In the genomic region with DNA sequence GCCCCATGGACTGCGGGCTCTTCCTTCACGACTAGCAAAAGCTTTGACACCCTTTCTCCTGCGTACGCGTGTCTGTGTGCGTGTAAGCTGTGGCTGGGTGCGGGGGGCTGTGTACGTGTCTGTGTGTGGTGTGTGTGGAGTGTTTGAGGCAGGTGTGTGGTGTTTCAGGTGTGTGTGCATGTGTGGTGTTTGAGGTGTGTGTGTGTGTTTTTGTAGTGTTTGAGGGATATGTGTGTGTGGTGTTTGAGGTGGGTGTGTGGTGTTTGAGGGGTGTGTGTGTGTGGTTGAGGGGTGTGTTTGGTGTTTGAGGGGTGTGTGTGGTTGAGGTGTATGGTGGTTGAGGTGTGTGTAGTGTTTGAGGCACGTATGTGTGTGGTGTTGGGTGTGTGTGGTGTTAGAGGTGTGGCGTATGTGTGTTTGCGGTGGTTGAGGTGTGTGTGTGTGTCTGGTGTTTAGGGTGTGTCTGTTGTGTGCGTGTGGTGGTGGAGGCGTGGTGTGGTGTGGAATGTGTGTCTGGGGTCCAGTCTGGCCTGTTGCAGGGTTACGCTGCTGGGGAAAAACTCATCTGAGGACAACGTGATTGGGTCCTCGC, we compare ENCODE assay signal across 8 cellular contexts. TPM values are rescaled to one million over a fixed set of nuclear protein-coding genes. Genes with fewer than 3 reads are reported as not detected.
DNase-seq lines count a peak whose midpoint lies in the region; ATAC-seq and TF ChIP-seq lines count a peak whose summit lies in the region.

No MANE protein-coding gene starts in this region.

- H3K4me3 Mint-ChIP-seq in H9 (peak overlapping the region; percentile 74 to 91), WTC11 (peak overlapping the region; percentile 80)
- peak overlapping the region; percentile 80 to 86 for H3K4me3 Mint-ChIP-seq in stimulated activated naive B cell treated with anti-CD40 and anti-IgM and Interleukin-4, amounts not matched to agents 10 μg/mL and 1 μg/mL and 100 μg/mL, for 72 hours

- peaks cover 4% of the 10 kb centered on the region; the same call in 1 of the 2 replicates for H3K27me3 ChIP-seq in H9 (ENCODE audit: insufficient read depth, low read length)
- H3K27me3 ChIP-seq in hepatocyte: no peaks in the 10 kb centered on the region

- no peak overlapping the region for H3K18ac ChIP-seq in H9 (ENCODE audit: insufficient read length, low read depth, low read length)

- H3K79me2 ChIP-seq in H9 (ENCODE audit: insufficient read depth, low read length) (no peaks in the 10 kb centered on the region), hepatocyte (no peaks in the 10 kb centered on the region)

- H2BK20ac ChIP-seq in H9 (ENCODE audit: low read depth, low read length, poor library complexity, severe bottlenecking): no peak overlapping the region

- H2BK120ac ChIP-seq in H9 (ENCODE audit: low read depth, low read length, poor library complexity, severe bottlenecking): no peak overlapping the region

- TF ChIP-seq CTCF in H9 (conservative IDR thresholded peaks at IDR 0.05) (no peak), WTC11 (IDR thresholded peaks at IDR 0.05) (no peak), hepatocyte (IDR thresholded peaks at IDR 0.05; ENCODE audit: poor library complexity) (no peak)

- no peak overlapping the region for H2BK15ac ChIP-seq in H9 (ENCODE audit: low read depth, low read length)

- H3T11ph ChIP-seq in H9 (ENCODE audit: low read length): no peak overlapping the region

- H4K20me1 ChIP-seq in H9 (ENCODE audit: control insufficient read depth, insufficient read depth, insufficient read length): peaks cover 2% of the 10 kb centered on the region
- no peaks in the 10 kb centered on the region for H4K20me1 ChIP-seq in hepatocyte (ENCODE audit: insufficient read depth, poor library complexity, severe bottlenecking)

- H4K91ac ChIP-seq in H9 (ENCODE audit: insufficient read length, low read depth, low read length): no peak overlapping the region

- no peaks in the 10 kb centered on the region for H3K9me2 ChIP-seq in hepatocyte (replicated peaks; ENCODE audit: insufficient read depth)

- H4K8ac ChIP-seq in H9 (replicated peaks; ENCODE audit: insufficient read length, low read depth, low read length): no peak overlapping the region

- CTCF ChIA-PET in WTC11 (lab: Charles Lee): interaction anchor here (0.6 to 4.5 kb wide), 12 partner anchors 12 to 136 kb away, joined by 3 to 78 read pairs (median 5); a partner anchor contains a TSS

- H3K4me1 ChIP-seq in H9 (ENCODE audit: insufficient read depth, low read length) (peaks cover 5% of the 10 kb centered on the region; the same call in 1 of the 2 replicates), hepatocyte (ENCODE audit: insufficient read depth) (peaks cover 7% of the 10 kb centered on the region)

- H3K4me3 ChIP-seq in hepatocyte: peak overlapping the region; percentile 91

- no peaks in the 10 kb centered on the region for H3K9me3 ChIP-seq in H9 (ENCODE audit: control insufficient read depth, low read depth, low read length)
- no peaks in the 10 kb centered on the region for H3K9me3 ChIP-seq in hepatocyte (ENCODE audit: low read depth)

- 100% methylated on average over 4 of the region's 16 CpGs for WGBS in H9 (ENCODE audit: extremely low coverage, insufficient read length, low lambda C conversion rate)
- WGBS in hepatocyte (ENCODE audit: low lambda C conversion rate, missing lambda C conversion rate): 35% methylated on average over 16 of the region's 16 CpGs

- ATAC-seq in WTC11 (no peak), HG02763 (IDR thresholded peaks at IDR 0.05; ENCODE audit: unreplicated experiment) (no peak), GM21515 (IDR thresholded peaks at IDR 0.05; ENCODE audit: unreplicated experiment) (no peak)
- ATAC-seq in stimulated activated naive B cell treated with anti-CD40 and anti-IgM and Interleukin-4, amounts not matched to agents 10 μg/mL and 1 μg/mL and 100 μg/mL, for 72 hours (replicated peaks): peak in 1 of 2 donors; percentile 19

- H3K36me3 Mint-ChIP-seq in H9 (ENCODE audit: insufficient read depth in 1 of 3, low read depth in 3 of 3): peaks cover 0 to 3% (median 0%) of the 10 kb centered on the region in 3 experiments; a peak in 2 of 7 replicates
- H3K36me3 Mint-ChIP-seq in WTC11: no peaks in the 10 kb centered on the region
- peaks cover 8 to 16% of the 10 kb centered on the region in 2 donors for H3K36me3 Mint-ChIP-seq in stimulated activated naive B cell treated with anti-CD40 and anti-IgM and Interleukin-4, amounts not matched to agents 10 μg/mL and 1 μg/mL and 100 μg/mL, for 72 hours

- H3K79me1 ChIP-seq in H9 (ENCODE audit: insufficient read depth, low read depth, low read length, poor library complexity, severe bottlenecking): no peaks in the 10 kb centered on the region

- no peak overlapping the region for H4K5ac ChIP-seq in H9 (ENCODE audit: insufficient read length, low read depth, low read length)

- peak overlapping the region; percentile 81 for H3K4me2 ChIP-seq in H9 (ENCODE audit: insufficient read depth, insufficient read length, low read length)
- peak overlapping the region; percentile 98 for H3K4me2 ChIP-seq in hepatocyte

- no peak overlapping the region for H2BK12ac ChIP-seq in H9 (ENCODE audit: insufficient read length, low read depth, low read length)

- POLR2A ChIA-PET in WTC11 (lab: Charles Lee): interaction anchor here (0.5 to 1.9 kb wide), 3 partner anchors 13 to 89 kb away, joined by 3 to 12 read pairs (median 5); no protein-coding TSS in a partner anchor

- H2BK5ac ChIP-seq in H9 (ENCODE audit: insufficient read length, low read length): no peak overlapping the region

- H3K9me3 Mint-ChIP-seq in H9 (no peaks in the 10 kb centered on the region), WTC11 (no peaks in the 10 kb centered on the region)
- no peaks in the 10 kb centered on the region for H3K9me3 Mint-ChIP-seq in stimulated activated naive B cell treated with anti-CD40 and anti-IgM and Interleukin-4, amounts not matched to agents 10 μg/mL and 1 μg/mL and 100 μg/mL, for 72 hours

- H3K36me3 ChIP-seq in hepatocyte (replicated peaks; ENCODE audit: insufficient read depth, low read depth): no peaks in the 10 kb centered on the region

- no peak overlapping the region for H3K27ac ChIP-seq in H9 (ENCODE audit: insufficient read length, low read depth, low read length)
- H3K27ac ChIP-seq in hepatocyte: peak overlapping the region; percentile 72

- H3K27ac Mint-ChIP-seq in H9 (no peak overlapping the region; a peak in 1 of 7 replicates), WTC11 (no peak overlapping the region)
- H3K27ac Mint-ChIP-seq in stimulated activated naive B cell treated with anti-CD40 and anti-IgM and Interleukin-4, amounts not matched to agents 10 μg/mL and 1 μg/mL and 100 μg/mL, for 72 hours: peak overlapping the region; percentile 70

- DNase-seq in H9 (no peak), WTC11 (ENCODE audit: low spot score) (no peak), hepatocyte (ENCODE audit: low spot score) (no peak), hepatic stellate cell (ENCODE audit: low spot score) (no peak), NCI-H1417 treated with DMSO at 0.1 percent for 48 hours (lab: John Stamatoyannopoulos, UW) (no peak)
- DNase-seq in stimulated activated naive B cell treated with anti-CD40 and anti-IgM and Interleukin-4, amounts not matched to agents 10 μg/mL and 1 μg/mL and 100 μg/mL, for 72 hours: no peak

- no peak overlapping the region for H3K23ac ChIP-seq in H9 (ENCODE audit: insufficient read length, low read depth, low read length)

- 0 out of 2 replicates have a peak overlapping the region, but pooled peaks have one; percentile 38 for H3K14ac ChIP-seq in H9 (ENCODE audit: insufficient read depth, low read length)

- H2AFZ ChIP-seq in H9 (ENCODE audit: low read length) (no peak overlapping the region), hepatocyte (peak overlapping the region; percentile 88)

- H2AK5ac ChIP-seq in H9 (ENCODE audit: insufficient read length, low read length): no peak overlapping the region

- H3K23me2 ChIP-seq in H9 (ENCODE audit: insufficient read length, low read depth, low read length, poor library complexity, severe bottlenecking): peaks cover 18% of the 10 kb centered on the region

- H3K4me1 Mint-ChIP-seq in H9: peaks cover 7 to 8% of the 10 kb centered on the region in 2 experiments
- H3K4me1 Mint-ChIP-seq in WTC11: peaks cover 7% of the 10 kb centered on the region
- H3K4me1 Mint-ChIP-seq in stimulated activated naive B cell treated with anti-CD40 and anti-IgM and Interleukin-4, amounts not matched to agents 10 μg/mL and 1 μg/mL and 100 μg/mL, for 72 hours: peaks cover 19 to 30% of the 10 kb centered on the region in 2 donors

- no peak overlapping the region for H3K56ac ChIP-seq in H9 (ENCODE audit: insufficient read length, low read depth, low read length)

- H3K4ac ChIP-seq in H9 (ENCODE audit: low read depth, low read length): no peak overlapping the region

- peak overlapping the region; percentile 40 for H3K9ac ChIP-seq in H9 (ENCODE audit: extremely low read depth, insufficient read length, low read length)

- H3K27me3 Mint-ChIP-seq in H9 (ENCODE audit: low read depth): peaks cover 29% of the 10 kb centered on the region
- peaks cover 20% of the 10 kb centered on the region for H3K27me3 Mint-ChIP-seq in WTC11 (ENCODE audit: low read depth)
- H3K27me3 Mint-ChIP-seq in stimulated activated naive B cell treated with anti-CD40 and anti-IgM and Interleukin-4, amounts not matched to agents 10 μg/mL and 1 μg/mL and 100 μg/mL, for 72 hours: no peaks in the 10 kb centered on the region

TF ChIP-seq in WTC11, 78 proteins besides CTCF, POLR2A, EP300 and RAD21 (continues in another document):
- no peak for TF ChIP-seq NFE2L1 (CRISPR knock-in tag; IDR thresholded peaks at IDR 0.05)
- TF ChIP-seq, protein P1, sequence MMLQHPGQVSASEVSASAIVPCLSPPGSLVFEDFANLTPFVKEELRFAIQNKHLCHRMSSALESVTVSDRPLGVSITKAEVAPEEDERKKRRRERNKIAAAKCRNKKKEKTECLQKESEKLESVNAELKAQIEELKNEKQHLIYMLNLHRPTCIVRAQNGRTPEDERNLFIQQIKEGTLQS (CRISPR knock-in tag; conservative IDR thresholded peaks at IDR 0.05): no peak

RNA-seq across cellular contexts. Expression of a gene that starts 0.7 kb away (rescaled TPM):
- total RNA-seq in H9 (2021) (10.3 and 11.0 TPM in 2 replicates), WTC11 (2021) (17.7 to 18.8 TPM (median 17.8 TPM) in 3 replicates), hepatocyte (26.2 and 31.3 TPM in 2 replicates)
- polyA plus RNA-seq in hepatocyte: 20.6 and 29.2 TPM in 2 replicates

RNA-seq across cellular contexts. Expression of a gene that starts 28.0 kb away (rescaled TPM):
- total RNA-seq in H9 (2021): 5.7 and 5.9 TPM in 2 replicates
- total RNA-seq in WTC11 (2021): 1.8 to 4.9 TPM (median 1.9 TPM) in 3 replicates
- total RNA-seq in hepatocyte: 1.0 and 1.6 TPM in 2 replicates
- 3.8 and 4.0 TPM in 2 replicates for polyA plus RNA-seq in hepatocyte

RNA-seq across cellular contexts. Expression of a gene that starts 44.0 kb away (rescaled TPM):
- total RNA-seq in H9 (2021): 8.4 and 8.7 TPM in 2 replicates
- 9.6 to 10.5 TPM (median 9.7 TPM) in 3 replicates for total RNA-seq in WTC11 (2021)
- 2.4 and 2.9 TPM in 2 replicates for total RNA-seq in hepatocyte
- 1.9 and 2.6 TPM in 2 replicates for polyA plus RNA-seq in hepatocyte

RNA-seq across cellular contexts. Expression of a gene that starts 46.0 kb away (rescaled TPM):
- 64.1 and 64.9 TPM in 2 replicates for total RNA-seq in H9 (2021)
- 75.4 to 80.0 TPM (median 76.1 TPM) in 3 replicates for total RNA-seq in WTC11 (2021)
- 54.9 and 57.4 TPM in 2 replicates for total RNA-seq in hepatocyte
- polyA plus RNA-seq in hepatocyte: 89.7 and 125 TPM in 2 replicates

RNA-seq across cellular contexts. Expression of a gene that starts 50.4 kb away (rescaled TPM):
- total RNA-seq in H9 (2021): 65.7 and 68.3 TPM in 2 replicates
- 33.7 to 47.8 TPM (median 47.4 TPM) in 3 replicates for total RNA-seq in WTC11 (2021)
- 24.8 and 27.5 TPM in 2 replicates for total RNA-seq in hepatocyte
- polyA plus RNA-seq in hepatocyte: 64.0 and 80.1 TPM in 2 replicates
